In genomic region chr2:61469424-61470121, GRCh38 we compare ENCODE assay signal across 8 cellular contexts. TPM values are rescaled to one million over a fixed set of nuclear protein-coding genes. Genes with fewer than 3 reads are reported as not detected.
A peak's percentile ranks its signal among the peaks of the same experiment; 100 is the strongest.
DNase-seq lines count a peak whose midpoint lies in the region; ATAC-seq and TF ChIP-seq lines count a peak whose summit lies in the region.

No MANE protein-coding gene starts in this region.

- no peak overlapping the region for H2AFZ ChIP-seq in fibroblast of lung (ENCODE audit: low read length)

- no peaks in the 10 kb centered on the region for H3K27me3 ChIP-seq in RWPE2 (ENCODE audit: insufficient read depth, poor library complexity, severe bottlenecking)
- no peaks in the 10 kb centered on the region for H3K27me3 ChIP-seq in fibroblast of lung (ENCODE audit: control insufficient read depth, insufficient read depth, low read length)

- H3K9me3 ChIP-seq in RWPE2 (ENCODE audit: severe bottlenecking) (no peaks in the 10 kb centered on the region), fibroblast of lung (ENCODE audit: control insufficient read depth, insufficient read depth, low read depth, low read length) (no peaks in the 10 kb centered on the region)

- peak overlapping the region; percentile 70 for H3K9ac ChIP-seq in fibroblast of lung (ENCODE audit: insufficient read depth, low read length)

- peak overlapping the region; percentile 73 for H3K4me2 ChIP-seq in fibroblast of lung (ENCODE audit: extremely low read depth, insufficient read depth, low read length)

- H3K4me1 ChIP-seq in RWPE2 (ENCODE audit: insufficient read depth, poor library complexity, severe bottlenecking) (peaks cover 17% of the 10 kb centered on the region), fibroblast of lung (ENCODE audit: control insufficient read depth, extremely low read depth, insufficient read depth, low read length) (no peaks in the 10 kb centered on the region)

- peaks cover 33% of the 10 kb centered on the region for H3K36me3 ChIP-seq in RWPE2 (ENCODE audit: low read depth)
- H3K36me3 ChIP-seq in fibroblast of lung (ENCODE audit: control insufficient read depth, insufficient read depth, low read length), result no peaks in the 10 kb centered on the region

- H3K27ac ChIP-seq in RWPE2 (ENCODE audit: poor library complexity, severe bottlenecking), result peak overlapping the region; percentile 85
- H3K27ac ChIP-seq in fibroblast of lung (ENCODE audit: insufficient read depth, low read length), result peak overlapping the region; percentile 59

- H3K4me3 ChIP-seq in RWPE2 (ENCODE audit: severe bottlenecking) (peak overlapping the region; percentile 87), fibroblast of lung (replicated peaks in 1 of 4; ENCODE audit: control extremely low read depth in 1 of 4, insufficient read depth in 1 of 4, low read depth in 3 of 4, low read length in 4 of 4) (peak overlapping the region; percentile 72 to 93 (median 82))

- DNase-seq in NCI-H82 (lab: John Stamatoyannopoulos, UW) (peak; percentile 49), NCI-H82 treated with DMSO at 0.1 percent for 48 hours (lab: John Stamatoyannopoulos, UW; ENCODE audit: unreplicated experiment) (no peak), RWPE2 (ENCODE audit: low spot score) (no peak), fibroblast of lung (ENCODE audit: low read depth in 2 of 2) (peak; percentile 20 to 41), pons (ENCODE audit: low spot score) (peak; percentile 26), HuH-7 (ENCODE audit: low spot score) (no peak), NCI-H1436 (lab: John Stamatoyannopoulos, UW) (no peak)

- ATAC-seq in RWPE2 (ENCODE audit: low read depth) (no peak), GM18498 (IDR thresholded peaks at IDR 0.05; ENCODE audit: unreplicated experiment) (no peak)

- no peaks in the 10 kb centered on the region for H4K20me1 ChIP-seq in fibroblast of lung (ENCODE audit: control insufficient read depth, extremely low read depth, insufficient read depth, low read length)

- peaks cover 66% of the 10 kb centered on the region for H3K79me2 ChIP-seq in fibroblast of lung (ENCODE audit: control insufficient read depth, insufficient read depth, low read length)

- TF ChIP-seq CTCF in RWPE2 (IDR thresholded peaks at IDR 0.05; ENCODE audit: poor library complexity, severe bottlenecking) (no peak), fibroblast of lung (conservative IDR thresholded peaks at IDR 0.05 in 1 of 2, IDR thresholded peaks at IDR 0.05 in 1 of 2; ENCODE audit: low read depth in 1 of 2, low read length in 2 of 2) (no peak)

RNA-seq across cellular contexts. Expression of gene USP34, which starts 1.3 kb away (rescaled TPM):
- total RNA-seq in fibroblast of lung, result 113 and 129 TPM in 2 replicates
- 48.4 and 52.4 TPM in 2 replicates for polyA plus RNA-seq in fibroblast of lung
- 37.5 and 42.6 TPM in 2 replicates for polyA plus RNA-seq in fibroblast of lung (2012)
- 57.1 and 94.3 TPM in 2 replicates for polyA minus RNA-seq in fibroblast of lung (ENCODE audit: low replicate concordance)

Comparison
In these comparisons a context has a peak if more than half of its experiments do, and no peak if none do; other contexts are left out.
1. DNase-seq: peak in NCI-H82 (single experiment), fibroblast of lung (2 of 2) and pons (single experiment); none in NCI-H82 treated with DMSO at 0.1 percent for 48 hours (single experiment), RWPE2 (single experiment), HuH-7 (single experiment) and NCI-H1436 (single experiment).